1 cellular context compared by ENCODE assay signal in genomic region chr5:150582281-150582791, GRCh38.
TF ChIP-seq lines count a peak whose summit lies in the region.

No MANE protein-coding gene starts in this region.

TF ChIP-seq in HepG2, 621 proteins besides CTCF, POLR2A, EP300 and RAD21 (continued from another document):
- TF ChIP-seq, protein P1, sequence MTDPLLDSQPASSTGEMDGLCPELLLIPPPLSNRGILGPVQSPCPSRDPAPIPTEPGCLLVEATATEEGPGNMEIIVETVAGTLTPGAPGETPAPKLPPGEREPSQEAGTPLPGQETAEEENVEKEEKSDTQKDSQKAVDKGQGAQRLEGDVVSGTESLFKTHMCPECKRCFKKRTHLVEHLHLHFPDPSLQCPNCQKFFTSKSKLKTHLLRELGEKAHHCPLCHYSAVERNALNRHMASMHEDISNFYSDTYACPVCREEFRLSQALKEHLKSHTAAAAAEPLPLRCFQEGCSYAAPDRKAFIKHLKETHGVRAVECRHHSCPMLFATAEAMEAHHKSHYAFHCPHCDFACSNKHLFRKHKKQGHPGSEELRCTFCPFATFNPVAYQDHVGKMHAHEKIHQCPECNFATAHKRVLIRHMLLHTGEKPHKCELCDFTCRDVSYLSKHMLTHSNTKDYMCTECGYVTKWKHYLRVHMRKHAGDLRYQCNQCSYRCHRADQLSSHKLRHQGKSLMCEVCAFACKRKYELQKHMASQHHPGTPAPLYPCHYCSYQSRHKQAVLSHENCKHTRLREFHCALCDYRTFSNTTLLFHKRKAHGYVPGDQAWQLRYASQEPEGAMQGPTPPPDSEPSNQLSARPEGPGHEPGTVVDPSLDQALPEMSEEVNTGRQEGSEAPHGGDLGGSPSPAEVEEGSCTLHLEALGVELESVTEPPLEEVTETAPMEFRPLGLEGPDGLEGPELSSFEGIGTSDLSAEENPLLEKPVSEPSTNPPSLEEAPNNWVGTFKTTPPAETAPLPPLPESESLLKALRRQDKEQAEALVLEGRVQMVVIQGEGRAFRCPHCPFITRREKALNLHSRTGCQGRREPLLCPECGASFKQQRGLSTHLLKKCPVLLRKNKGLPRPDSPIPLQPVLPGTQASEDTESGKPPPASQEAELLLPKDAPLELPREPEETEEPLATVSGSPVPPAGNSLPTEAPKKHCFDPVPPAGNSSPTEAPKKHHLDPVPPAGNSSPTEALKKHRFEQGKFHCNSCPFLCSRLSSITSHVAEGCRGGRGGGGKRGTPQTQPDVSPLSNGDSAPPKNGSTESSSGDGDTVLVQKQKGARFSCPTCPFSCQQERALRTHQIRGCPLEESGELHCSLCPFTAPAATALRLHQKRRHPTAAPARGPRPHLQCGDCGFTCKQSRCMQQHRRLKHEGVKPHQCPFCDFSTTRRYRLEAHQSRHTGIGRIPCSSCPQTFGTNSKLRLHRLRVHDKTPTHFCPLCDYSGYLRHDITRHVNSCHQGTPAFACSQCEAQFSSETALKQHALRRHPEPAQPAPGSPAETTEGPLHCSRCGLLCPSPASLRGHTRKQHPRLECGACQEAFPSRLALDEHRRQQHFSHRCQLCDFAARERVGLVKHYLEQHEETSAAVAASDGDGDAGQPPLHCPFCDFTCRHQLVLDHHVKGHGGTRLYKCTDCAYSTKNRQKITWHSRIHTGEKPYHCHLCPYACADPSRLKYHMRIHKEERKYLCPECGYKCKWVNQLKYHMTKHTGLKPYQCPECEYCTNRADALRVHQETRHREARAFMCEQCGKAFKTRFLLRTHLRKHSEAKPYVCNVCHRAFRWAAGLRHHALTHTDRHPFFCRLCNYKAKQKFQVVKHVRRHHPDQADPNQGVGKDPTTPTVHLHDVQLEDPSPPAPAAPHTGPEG (CRISPR knock-in tag; IDR thresholded peaks at IDR 0.05) = no peak
- peak; percentile 25; the same call in 1 of the 2 replicates for TF ChIP-seq MTA1 (CRISPR knock-in tag; IDR thresholded peaks at IDR 0.05; ENCODE audit: borderline replicate concordance)
- no peak for TF ChIP-seq HOXD1 (CRISPR knock-in tag; IDR thresholded peaks at IDR 0.05)
- TF ChIP-seq ZMYM2 (CRISPR knock-in tag; IDR thresholded peaks at IDR 0.05) = no peak
- no peak for TF ChIP-seq ZNF33A (CRISPR knock-in tag; IDR thresholded peaks at IDR 0.05; ENCODE audit: borderline replicate concordance)
- TF ChIP-seq CBX1 (IDR thresholded peaks at IDR 0.05; ENCODE audit: low read depth) = no peak
- no peak for TF ChIP-seq SOX6 (IDR thresholded peaks at IDR 0.05)
- no peak for TF ChIP-seq SOX6 (CRISPR knock-in tag; IDR thresholded peaks at IDR 0.05)
- TF ChIP-seq PHF8 (CRISPR knock-in tag; IDR thresholded peaks at IDR 0.05) = peak; percentile 45; the same call in 1 of the 2 replicates
- TF ChIP-seq SMAD1 (CRISPR knock-in tag; IDR thresholded peaks at IDR 0.05; ENCODE audit: borderline replicate concordance, low read depth) = no peak
- TF ChIP-seq RXRB (CRISPR knock-in tag; IDR thresholded peaks at IDR 0.05; ENCODE audit: borderline replicate concordance) = 0 out of 2 replicates have a peak, but pooled peaks have one; percentile 12
- TF ChIP-seq ATF7-NPFF (CRISPR knock-in tag; IDR thresholded peaks at IDR 0.05; ENCODE audit: low read depth) = no peak
- TF ChIP-seq ZNF558 (CRISPR knock-in tag; IDR thresholded peaks at IDR 0.05; ENCODE audit: borderline replicate concordance) = no peak
- TF ChIP-seq NFIC (IDR thresholded peaks at IDR 0.05; ENCODE audit: low read length) = no peak
- no peak for TF ChIP-seq ZNF883 (CRISPR knock-in tag; IDR thresholded peaks at IDR 0.05; ENCODE audit: not compliant biosample characterization)
- no peak; the same call in 1 of the 2 replicates for TF ChIP-seq NRL (CRISPR knock-in tag; IDR thresholded peaks at IDR 0.05; ENCODE audit: borderline replicate concordance)
- no peak for TF ChIP-seq GTF2F1 (IDR thresholded peaks at IDR 0.05; ENCODE audit: low read length)
- no peak for TF ChIP-seq KDM4B (CRISPR knock-in tag; IDR thresholded peaks at IDR 0.05)
- TF ChIP-seq HDAC6 (IDR thresholded peaks at IDR 0.05; ENCODE audit: low read depth, low read length) = no peak
- TF ChIP-seq FUBP1 (CRISPR knock-in tag; IDR thresholded peaks at IDR 0.05; ENCODE audit: borderline replicate concordance) = no peak
- no peak for TF ChIP-seq ZNF12 (CRISPR knock-in tag; IDR thresholded peaks at IDR 0.05)
- TF ChIP-seq, protein P2, sequence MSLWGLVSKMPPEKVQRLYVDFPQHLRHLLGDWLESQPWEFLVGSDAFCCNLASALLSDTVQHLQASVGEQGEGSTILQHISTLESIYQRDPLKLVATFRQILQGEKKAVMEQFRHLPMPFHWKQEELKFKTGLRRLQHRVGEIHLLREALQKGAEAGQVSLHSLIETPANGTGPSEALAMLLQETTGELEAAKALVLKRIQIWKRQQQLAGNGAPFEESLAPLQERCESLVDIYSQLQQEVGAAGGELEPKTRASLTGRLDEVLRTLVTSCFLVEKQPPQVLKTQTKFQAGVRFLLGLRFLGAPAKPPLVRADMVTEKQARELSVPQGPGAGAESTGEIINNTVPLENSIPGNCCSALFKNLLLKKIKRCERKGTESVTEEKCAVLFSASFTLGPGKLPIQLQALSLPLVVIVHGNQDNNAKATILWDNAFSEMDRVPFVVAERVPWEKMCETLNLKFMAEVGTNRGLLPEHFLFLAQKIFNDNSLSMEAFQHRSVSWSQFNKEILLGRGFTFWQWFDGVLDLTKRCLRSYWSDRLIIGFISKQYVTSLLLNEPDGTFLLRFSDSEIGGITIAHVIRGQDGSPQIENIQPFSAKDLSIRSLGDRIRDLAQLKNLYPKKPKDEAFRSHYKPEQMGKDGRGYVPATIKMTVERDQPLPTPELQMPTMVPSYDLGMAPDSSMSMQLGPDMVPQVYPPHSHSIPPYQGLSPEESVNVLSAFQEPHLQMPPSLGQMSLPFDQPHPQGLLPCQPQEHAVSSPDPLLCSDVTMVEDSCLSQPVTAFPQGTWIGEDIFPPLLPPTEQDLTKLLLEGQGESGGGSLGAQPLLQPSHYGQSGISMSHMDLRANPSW (CRISPR knock-in tag; IDR thresholded peaks at IDR 0.05; ENCODE audit: borderline replicate concordance) = no peak
- peak; percentile 34 for TF ChIP-seq XRCC5 (optimal IDR thresholded peaks at IDR 0.05; ENCODE audit: low read length)
- TF ChIP-seq ZNF333 (CRISPR knock-in tag; IDR thresholded peaks at IDR 0.05; ENCODE audit: borderline replicate concordance) = no peak
- no peak for TF ChIP-seq PITX1 (CRISPR knock-in tag; IDR thresholded peaks at IDR 0.05)
- TF ChIP-seq MEIS1 (CRISPR knock-in tag; IDR thresholded peaks at IDR 0.05; ENCODE audit: borderline replicate concordance) = no peak
- TF ChIP-seq ZNF605 (CRISPR knock-in tag; IDR thresholded peaks at IDR 0.05) = no peak
- TF ChIP-seq SMYD3 (CRISPR knock-in tag; IDR thresholded peaks at IDR 0.05) = no peak
- TF ChIP-seq ARNT (IDR thresholded peaks at IDR 0.05) = no peak
- TF ChIP-seq MYNN (CRISPR knock-in tag; IDR thresholded peaks at IDR 0.05; ENCODE audit: low read depth) = no peak
- TF ChIP-seq TFDP1 (CRISPR knock-in tag; IDR thresholded peaks at IDR 0.05; ENCODE audit: borderline replicate concordance) = no peak
- no peak for TF ChIP-seq ZBTB38 (CRISPR knock-in tag; IDR thresholded peaks at IDR 0.05)
- peak; percentile 33 for TF ChIP-seq GABPB1 (CRISPR knock-in tag; IDR thresholded peaks at IDR 0.05)
